Comparison of ENCODE assay signal across 14 cellular contexts in genomic region chr11:121500717-121501116, GRCh38. TPM values are rescaled to one million over a fixed set of nuclear protein-coding genes. Genes with fewer than 3 reads are reported as not detected.
DNase-seq lines count a peak whose midpoint lies in the region; ATAC-seq and TF ChIP-seq lines count a peak whose summit lies in the region.
"Had no signal": no experiment of that assay in that cellular context is flagged by ENCODE, and none has a peak within 500 bp of the region (broad histone marks: within the 10 kb centered on the region; RNA-seq: fewer than 3 reads in every experiment).

No MANE protein-coding gene starts in this region.

- no peaks in the 10 kb centered on the region for H3K9me2 ChIP-seq in OCI-LY7 (ENCODE audit: insufficient read depth, low read length)

- CTCF ChIA-PET in OCI-LY7 (lab: Charles Lee; ENCODE audit: unreplicated experiment) = no interaction called here

- H4K20me1 ChIP-seq in OCI-LY7 (ENCODE audit: insufficient read depth, low read length) = no peaks in the 10 kb centered on the region

- H3K4me1 ChIP-seq in OCI-LY7 (ENCODE audit: insufficient read depth, low read length, poor library complexity, severe bottlenecking) = peaks cover 20% of the 10 kb centered on the region

- H3K4me3 Mint-ChIP-seq in activated naive CD8-positive, alpha-beta T cell treated with anti-CD3 and anti-CD28 coated beads, Interleukin-2, amount 50 U/mL, for 24 hours = no peak overlapping the region
- H3K4me3 Mint-ChIP-seq in stimulated activated naive CD8-positive, alpha-beta T cell treated with anti-CD3 and anti-CD28 coated beads, Interleukin-15, amount 100 ng/mL, for 72 hours = no peak overlapping the region
- H3K4me3 Mint-ChIP-seq: B cell had no signal

- peaks cover 41% of the 10 kb centered on the region for H3K4me1 Mint-ChIP-seq in activated naive CD8-positive, alpha-beta T cell treated with anti-CD3 and anti-CD28 coated beads, Interleukin-2, amount 50 U/mL, for 24 hours
- H3K4me1 Mint-ChIP-seq in stimulated activated naive CD8-positive, alpha-beta T cell treated with anti-CD3 and anti-CD28 coated beads, Interleukin-15, amount 100 ng/mL, for 72 hours = peaks cover 55% of the 10 kb centered on the region

- H2AFZ ChIP-seq in OCI-LY7 (ENCODE audit: low read length) = no peak overlapping the region

- ATAC-seq in activated naive CD4-positive, alpha-beta T cell treated with anti-CD3 and anti-CD28 coated beads, Interleukin-2, amount 50 U/mL, for 72 hours = peak; percentile 16 to 29
- peak; percentile 49 for ATAC-seq in activated naive CD8-positive, alpha-beta T cell treated with anti-CD3 and anti-CD28 coated beads, Interleukin-2, amount 50 U/mL, for 24 hours
- peak; percentile 82 for ATAC-seq in stimulated activated naive CD8-positive, alpha-beta T cell treated with anti-CD3 and anti-CD28 coated beads, Interleukin-15, amount 100 ng/mL, for 72 hours
- ATAC-seq: HCT116 had no signal

- H3K9me3 Mint-ChIP-seq in activated naive CD4-positive, alpha-beta T cell treated with anti-CD3 and anti-CD28 coated beads, Interleukin-2, amount 50 U/mL, for 72 hours = peaks cover 6 to 18% of the 10 kb centered on the region in 2 donors
- H3K9me3 Mint-ChIP-seq in activated naive CD8-positive, alpha-beta T cell treated with anti-CD3 and anti-CD28 coated beads, Interleukin-2, amount 50 U/mL, for 24 hours = peaks cover 16% of the 10 kb centered on the region
- peaks cover 13 to 21% of the 10 kb centered on the region in 2 donors for H3K9me3 Mint-ChIP-seq in stimulated activated naive CD8-positive, alpha-beta T cell treated with anti-CD3 and anti-CD28 coated beads, Interleukin-15, amount 100 ng/mL, for 72 hours

- POLR2A ChIA-PET in OCI-LY7 (lab: Charles Lee) = interaction anchor here (1.1 to 1.7 kb wide), 2 partner anchors 11 to 18 kb away, joined by 3 to 5 read pairs; no protein-coding TSS in a partner anchor

- DNase-seq in activated naive CD4-positive, alpha-beta T cell treated with anti-CD3 and anti-CD28 coated beads, Interleukin-2, amount 50 U/mL, for 72 hours (ENCODE audit: low spot score in 2 of 2) = no peak
- no peak for DNase-seq in activated naive CD4-positive, alpha-beta T cell treated with Interleukin-2 at 50 U/mL for 16 hours
- DNase-seq in OCI-LY7 (ENCODE audit: low spot score) (no peak), DMS79 treated with DMSO at 0.1 percent for 48 hours (lab: John Stamatoyannopoulos, UW) (no peak), NCI-H510A treated with DMSO at 0.1 percent for 48 hours (lab: John Stamatoyannopoulos, UW) (no peak)
- no peak for DNase-seq in activated naive CD8-positive, alpha-beta T cell treated with anti-CD3 and anti-CD28 coated beads, Interleukin-2, amount 50 U/mL, for 24 hours
- DNase-seq in stimulated activated naive CD8-positive, alpha-beta T cell treated with anti-CD3 and anti-CD28 coated beads, Interleukin-15, amount 100 ng/mL, for 72 hours = no peak
- DNase-seq: C1 segment of cervical spinal cord; CD4-positive, alpha-beta memory T cell; COR-L47; GF-D8 had no signal

- H3K36me3 Mint-ChIP-seq in activated naive CD4-positive, alpha-beta T cell treated with anti-CD3 and anti-CD28 coated beads, Interleukin-2, amount 50 U/mL, for 72 hours = peaks cover 32 to 69% of the 10 kb centered on the region in 2 donors
- H3K36me3 Mint-ChIP-seq in activated naive CD8-positive, alpha-beta T cell treated with anti-CD3 and anti-CD28 coated beads, Interleukin-2, amount 50 U/mL, for 24 hours (ENCODE audit: low read depth) = peaks cover 68% of the 10 kb centered on the region

- peaks cover 25% of the 10 kb centered on the region; the same call in 1 of the 2 replicates for H3K9me3 ChIP-seq in OCI-LY7 (ENCODE audit: low read length)

- peaks cover 100% of the 10 kb centered on the region for H3K36me3 ChIP-seq in OCI-LY7 (ENCODE audit: insufficient read depth, low read length)

- TF ChIP-seq CTCF in OCI-LY7 (conservative IDR thresholded peaks at IDR 0.05; ENCODE audit: low read length) = no peak

- H3K4me3 ChIP-seq in OCI-LY7 (ENCODE audit: low read depth, low read length, poor library complexity, severe bottlenecking) = no peak overlapping the region

- H3K4me2 ChIP-seq in OCI-LY7 (ENCODE audit: low read length) = no peak overlapping the region

- peak overlapping the region; percentile 10 for H3K27ac ChIP-seq in OCI-LY7 (ENCODE audit: low read depth, low read length, poor library complexity, severe bottlenecking)
- H3K27ac ChIP-seq: HL-60 had no signal

- intact Hi-C loops in OCI-LY7 (cut with micrococcal nuclease; ENCODE audit: unreplicated experiment) = no loop called here

- BruUV-seq in OCI-LY7 (replicated peaks; lab: Mats Ljungman, UMichigan) = no TSS peak

- H3K27me3 Mint-ChIP-seq in activated naive CD8-positive, alpha-beta T cell treated with anti-CD3 and anti-CD28 coated beads, Interleukin-2, amount 50 U/mL, for 24 hours = no peaks in the 10 kb centered on the region
- H3K27me3 Mint-ChIP-seq in stimulated activated naive CD8-positive, alpha-beta T cell treated with anti-CD3 and anti-CD28 coated beads, Interleukin-15, amount 100 ng/mL, for 72 hours = no peaks in the 10 kb centered on the region
- H3K27me3 Mint-ChIP-seq: B cell; CD4-positive, alpha-beta memory T cell had no signal

- peaks cover 83% of the 10 kb centered on the region for H3K79me2 ChIP-seq in OCI-LY7 (ENCODE audit: insufficient read depth, low read depth, low read length)

- peak overlapping the region in 1 of 2 donors; percentile 5 for H3K27ac Mint-ChIP-seq in activated naive CD4-positive, alpha-beta T cell treated with anti-CD3 and anti-CD28 coated beads, Interleukin-2, amount 50 U/mL, for 72 hours
- H3K27ac Mint-ChIP-seq in activated naive CD8-positive, alpha-beta T cell treated with anti-CD3 and anti-CD28 coated beads, Interleukin-2, amount 50 U/mL, for 24 hours = peak overlapping the region; percentile 33
- no peak overlapping the region for H3K27ac Mint-ChIP-seq in stimulated activated naive CD8-positive, alpha-beta T cell treated with anti-CD3 and anti-CD28 coated beads, Interleukin-15, amount 100 ng/mL, for 72 hours
- H3K27ac Mint-ChIP-seq: B cell had no signal

RNA-seq across cellular contexts. Expression of gene SORL1, which starts 48.6 kb away (rescaled TPM):
- 100 to 1,000 TPM in 1 of 2 donors, 10 to 100 TPM in 1; 90.4 to 139 TPM for total RNA-seq in activated naive CD4-positive, alpha-beta T cell treated with anti-CD3 and anti-CD28 coated beads, Interleukin-2, amount 50 U/mL, for 72 hours
- 219 and 228 TPM in 2 replicates for total RNA-seq in OCI-LY7 (2014; rRNA removed; shearing (Covaris generic))
- total RNA-seq in OCI-LY7 (2022) = 400 and 411 TPM in 2 replicates

Comparison
In these comparisons a context has a peak if more than half of its experiments do, and no peak if none do; other contexts are left out.
1. ATAC-seq: peak in every context shown above with its lines; median percentile 82 in stimulated activated naive CD8-positive, alpha-beta T cell treated with anti-CD3 and anti-CD28 coated beads, Interleukin-15, amount 100 ng/mL, for 72 hours; 49 in activated naive CD8-positive, alpha-beta T cell treated with anti-CD3 and anti-CD28 coated beads, Interleukin-2, amount 50 U/mL, for 24 hours; 22 in activated naive CD4-positive, alpha-beta T cell treated with anti-CD3 and anti-CD28 coated beads, Interleukin-2, amount 50 U/mL, for 72 hours.